In the genomic region with DNA sequence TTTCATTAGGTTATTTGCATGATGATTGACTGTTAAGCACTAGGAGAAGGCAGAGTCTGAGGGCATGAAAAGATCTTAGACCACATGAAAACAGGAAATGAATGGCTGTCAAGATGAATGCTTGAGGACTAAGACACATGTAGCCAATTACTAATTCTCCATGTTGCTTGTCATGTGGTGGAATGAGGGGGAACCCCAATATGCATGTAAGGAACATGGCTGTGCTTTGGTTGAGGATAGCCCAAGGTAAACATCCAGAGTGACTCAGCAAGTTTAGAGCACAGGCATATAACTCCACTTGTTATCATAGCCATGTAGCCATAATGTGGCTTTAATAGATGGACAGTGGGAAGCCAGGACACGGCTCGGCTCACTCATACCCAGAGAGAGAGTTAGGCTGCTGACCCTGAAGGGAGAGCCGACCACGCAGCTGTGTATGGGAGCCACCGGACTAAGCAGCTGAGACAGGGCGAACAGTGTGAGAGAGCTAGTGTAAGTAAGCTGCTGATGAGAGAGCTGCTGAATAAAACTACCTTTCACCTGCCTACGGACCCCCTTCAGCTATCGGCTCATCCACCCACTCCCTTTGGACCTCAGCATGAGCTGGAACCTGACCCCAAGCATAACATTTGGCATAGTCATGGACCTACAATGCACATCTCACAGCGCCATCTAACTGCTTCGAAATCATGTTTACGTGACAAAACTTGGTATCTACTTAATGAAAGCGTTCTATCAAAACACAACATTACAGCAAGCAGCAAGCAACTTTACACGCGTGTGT, we compare ENCODE assay signal across 13 cellular contexts. TPM values are rescaled to one million over a fixed set of nuclear protein-coding genes. Genes with fewer than 3 reads are reported as not detected.
A peak's percentile ranks its signal among the peaks of the same experiment; 100 is the strongest.
DNase-seq lines count a peak whose midpoint lies in the region; ATAC-seq and TF ChIP-seq lines count a peak whose summit lies in the region.
"Had no signal": no experiment of that assay in that cellular context is flagged by ENCODE, and none has a peak within 500 bp of the region (broad histone marks: within the 10 kb centered on the region; RNA-seq: fewer than 3 reads in every experiment).

No MANE protein-coding gene starts in this region.

- H3K27ac Mint-ChIP-seq in activated naive CD8-positive, alpha-beta T cell treated with anti-CD3 and anti-CD28 coated beads, Interleukin-2, amount 50 U/mL, for 24 hours: no peak overlapping the region
- H3K27ac Mint-ChIP-seq: activated T-cell treated with anti-CD3 and anti-CD28 coated beads, Interleukin-2, amount 50 U/mL, for 24 hours had no signal

- CTCF ChIA-PET in HEK293T (lab: Yijun Ruan, JAX): no interaction called here

- POLR2A ChIA-PET in HEK293T (lab: Yijun Ruan, JAX): no interaction called here

- no peaks in the 10 kb centered on the region for H3K27me3 Mint-ChIP-seq in activated naive CD8-positive, alpha-beta T cell treated with anti-CD3 and anti-CD28 coated beads, Interleukin-2, amount 50 U/mL, for 24 hours
- H3K27me3 Mint-ChIP-seq: activated T-cell treated with anti-CD3 and anti-CD28 coated beads, Interleukin-2, amount 50 U/mL, for 24 hours had no signal

- DNase-seq in AG10803 (ENCODE audit: low read depth): peak; percentile 22
- peak; percentile 8 for DNase-seq in EL
- no peak for DNase-seq in activated naive CD8-positive, alpha-beta T cell treated with anti-CD3 and anti-CD28 coated beads, Interleukin-2, amount 50 U/mL, for 24 hours
- peak; percentile 12 to 40 for DNase-seq in foreskin fibroblast
- DNase-seq in NK-92 treated with Interleukin-12 subunit alpha and Interleukin-12 subunit beta, amount 100 ng/mL, for 24 hours (lab: John Stamatoyannopoulos, UW): no peak
- DNase-seq in SK-N-DZ (ENCODE audit: low spot score): no peak
- DNase-seq in HEK293T (ENCODE audit: extremely low spot score): no peak
- DNase-seq: activated T-cell treated with anti-CD3 and anti-CD28 coated beads, Interleukin-2, amount 50 U/mL, for 24 hours; caudate nucleus; left ventricle myocardium superior; NCI-H2029; NCI-H69; sigmoid colon had no signal

- no peak overlapping the region for H3K4me3 Mint-ChIP-seq in activated naive CD8-positive, alpha-beta T cell treated with anti-CD3 and anti-CD28 coated beads, Interleukin-2, amount 50 U/mL, for 24 hours
- H3K4me3 Mint-ChIP-seq: activated T-cell treated with anti-CD3 and anti-CD28 coated beads, Interleukin-2, amount 50 U/mL, for 24 hours had no signal

- no peaks in the 10 kb centered on the region for H3K9me3 Mint-ChIP-seq in activated naive CD8-positive, alpha-beta T cell treated with anti-CD3 and anti-CD28 coated beads, Interleukin-2, amount 50 U/mL, for 24 hours

- H3K4me3 ChIP-seq in AG10803 (ENCODE audit: low read length) (no peak overlapping the region), foreskin fibroblast (ENCODE audit: low read depth in 1 of 2, low read length in 2 of 2) (no peak overlapping the region)
- H3K4me3 ChIP-seq: sigmoid colon had no signal

- TF ChIP-seq CTCF in AG10803 (conservative IDR thresholded peaks at IDR 0.05; ENCODE audit: low read length): no peak
- no peak for TF ChIP-seq CTCF in foreskin fibroblast (IDR thresholded peaks at IDR 0.05; ENCODE audit: low read depth, low read length)

- peaks cover 12% of the 10 kb centered on the region for H3K4me1 Mint-ChIP-seq in activated naive CD8-positive, alpha-beta T cell treated with anti-CD3 and anti-CD28 coated beads, Interleukin-2, amount 50 U/mL, for 24 hours

- H3K36me3 Mint-ChIP-seq in activated naive CD8-positive, alpha-beta T cell treated with anti-CD3 and anti-CD28 coated beads, Interleukin-2, amount 50 U/mL, for 24 hours (ENCODE audit: low read depth): no peaks in the 10 kb centered on the region

- peak; percentile 61 for ATAC-seq in activated naive CD8-positive, alpha-beta T cell treated with anti-CD3 and anti-CD28 coated beads, Interleukin-2, amount 50 U/mL, for 24 hours
- ATAC-seq: left ventricle myocardium superior had no signal

TF ChIP-seq in HEK293T, 16 proteins besides CTCF, POLR2A, EP300 and RAD21:
- TF ChIP-seq NFRKB (IDR thresholded peaks at IDR 0.05) (no peak), ELF4 (IDR thresholded peaks at IDR 0.05) (no peak), SUZ12 (IDR thresholded peaks at IDR 0.05) (no peak), HDGF (IDR thresholded peaks at IDR 0.05; ENCODE audit: borderline replicate concordance) (no peak), FOXM1 (IDR thresholded peaks at IDR 0.05; ENCODE audit: borderline replicate concordance) (no peak), SP1 (IDR thresholded peaks at IDR 0.05) (no peak), LEF1 (IDR thresholded peaks at IDR 0.05; ENCODE audit: borderline replicate concordance) (no peak), TARDBP (IDR thresholded peaks at IDR 0.05) (no peak), BHLHE40 (IDR thresholded peaks at IDR 0.05; ENCODE audit: borderline replicate concordance) (no peak), FOXK2 (IDR thresholded peaks at IDR 0.05) (no peak)
- TF ChIP-seq, protein P1, sequence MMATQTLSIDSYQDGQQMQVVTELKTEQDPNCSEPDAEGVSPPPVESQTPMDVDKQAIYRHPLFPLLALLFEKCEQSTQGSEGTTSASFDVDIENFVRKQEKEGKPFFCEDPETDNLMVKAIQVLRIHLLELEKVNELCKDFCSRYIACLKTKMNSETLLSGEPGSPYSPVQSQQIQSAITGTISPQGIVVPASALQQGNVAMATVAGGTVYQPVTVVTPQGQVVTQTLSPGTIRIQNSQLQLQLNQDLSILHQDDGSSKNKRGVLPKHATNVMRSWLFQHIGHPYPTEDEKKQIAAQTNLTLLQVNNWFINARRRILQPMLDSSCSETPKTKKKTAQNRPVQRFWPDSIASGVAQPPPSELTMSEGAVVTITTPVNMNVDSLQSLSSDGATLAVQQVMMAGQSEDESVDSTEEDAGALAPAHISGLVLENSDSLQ (IDR thresholded peaks at IDR 0.05): no peak

RNA-seq across cellular contexts. Expression of a gene that starts 37.6 kb away (rescaled TPM):
- 8.0 and 8.8 TPM in 2 replicates for polyA plus RNA-seq in SK-N-DZ (2014; cell fraction: cytosol; rRNA removed)
- polyA plus RNA-seq in SK-N-DZ (2014; cell fraction: nucleus; rRNA removed): 5.6 and 8.8 TPM in 2 replicates

Comparison
In these comparisons a context has a peak if more than half of its experiments do, and no peak if none do; other contexts are left out.
1. DNase-seq: peak in AG10803 (single experiment), EL (single experiment) and foreskin fibroblast (2 of 2); none in activated naive CD8-positive, alpha-beta T cell treated with anti-CD3 and anti-CD28 coated beads, Interleukin-2, amount 50 U/mL, for 24 hours (single experiment), NK-92 treated with Interleukin-12 subunit alpha and Interleukin-12 subunit beta, amount 100 ng/mL, for 24 hours (single experiment), SK-N-DZ (single experiment) and HEK293T (single experiment).